8 cellular contexts compared by ENCODE assay signal in genomic region chr4:87423313-87424031, GRCh38. TPM values are rescaled to one million over a fixed set of nuclear protein-coding genes. Genes with fewer than 3 reads are reported as not detected.
A peak's percentile ranks its signal among the peaks of the same experiment; 100 is the strongest.
DNase-seq lines count a peak whose midpoint lies in the region; ATAC-seq and TF ChIP-seq lines count a peak whose summit lies in the region.

No MANE protein-coding gene starts in this region.

- no peaks in the 10 kb centered on the region for H3K9me3 Mint-ChIP-seq in activated naive CD4-positive, alpha-beta T cell treated with anti-CD3 and anti-CD28 coated beads, Interleukin-2, amount 50 U/mL, for 24 hours
- H3K9me3 Mint-ChIP-seq in natural killer cell treated with Interleukin-12 subunit alpha and Interleukin-12 subunit beta and Interleukin-15 and Interleukin-18, amount 100 ng/mL, for 72 hours = no peaks in the 10 kb centered on the region

- no peak for DNase-seq in activated naive CD4-positive, alpha-beta T cell (lab: John Stamatoyannopoulos, UW)
- peak; percentile 87 for DNase-seq in NCI-H69 (lab: John Stamatoyannopoulos, UW)
- no peak for DNase-seq in dorsolateral prefrontal cortex
- DNase-seq in natural killer cell treated with Interleukin-12 subunit alpha and Interleukin-12 subunit beta and Interleukin-15 and Interleukin-18, amount 100 ng/mL, for 72 hours (ENCODE audit: low spot score) = no peak
- DNase-seq in T1000 (lab: John Stamatoyannopoulos, UW) = no peak

- H3K27me3 Mint-ChIP-seq in activated naive CD4-positive, alpha-beta T cell treated with anti-CD3 and anti-CD28 coated beads, Interleukin-2, amount 50 U/mL, for 24 hours = no peaks in the 10 kb centered on the region
- no peaks in the 10 kb centered on the region for H3K27me3 Mint-ChIP-seq in natural killer cell treated with Interleukin-12 subunit alpha and Interleukin-12 subunit beta and Interleukin-15 and Interleukin-18, amount 100 ng/mL, for 72 hours

- peak overlapping the region in 25 of 59 donors; percentile 11 to 98 (median 92) for H3K27ac ChIP-seq in dorsolateral prefrontal cortex

- TF ChIP-seq CTCF in dorsolateral prefrontal cortex (IDR thresholded peaks at IDR 0.05 in 54 of 56, conservative IDR thresholded peaks at IDR 0.05 in 2 of 56; ENCODE audit: low read depth in 1 of 56, partially characterized antibody in 56 of 56) = peak in 5 of 56 donors; percentile 7 to 21 (median 13)

- no peaks in the 10 kb centered on the region for H3K36me3 Mint-ChIP-seq in activated naive CD4-positive, alpha-beta T cell treated with anti-CD3 and anti-CD28 coated beads, Interleukin-2, amount 50 U/mL, for 24 hours
- no peaks in the 10 kb centered on the region for H3K36me3 Mint-ChIP-seq in natural killer cell treated with Interleukin-12 subunit alpha and Interleukin-12 subunit beta and Interleukin-15 and Interleukin-18, amount 100 ng/mL, for 72 hours

- H3K27ac Mint-ChIP-seq in activated naive CD4-positive, alpha-beta T cell treated with anti-CD3 and anti-CD28 coated beads, Interleukin-2, amount 50 U/mL, for 24 hours = peak overlapping the region; percentile 100
- peak overlapping the region; percentile 93 to 95 for H3K27ac Mint-ChIP-seq in natural killer cell treated with Interleukin-12 subunit alpha and Interleukin-12 subunit beta and Interleukin-15 and Interleukin-18, amount 100 ng/mL, for 72 hours

- no peaks in the 10 kb centered on the region for H3K27me3 ChIP-seq in dorsolateral prefrontal cortex

- H3K4me1 Mint-ChIP-seq in activated naive CD4-positive, alpha-beta T cell treated with anti-CD3 and anti-CD28 coated beads, Interleukin-2, amount 50 U/mL, for 24 hours = peaks cover 58% of the 10 kb centered on the region
- H3K4me1 Mint-ChIP-seq in natural killer cell treated with Interleukin-12 subunit alpha and Interleukin-12 subunit beta and Interleukin-15 and Interleukin-18, amount 100 ng/mL, for 72 hours (ENCODE audit: low read depth in 2 of 2) = peaks cover 20 to 25% of the 10 kb centered on the region in 2 donors

- ATAC-seq in natural killer cell treated with Interleukin-12 subunit alpha and Interleukin-12 subunit beta and Interleukin-15 and Interleukin-18, amount 100 ng/mL, for 72 hours = no peak
- ATAC-seq in HG02938 (IDR thresholded peaks at IDR 0.05; ENCODE audit: unreplicated experiment) (no peak), HG02852 (IDR thresholded peaks at IDR 0.05; ENCODE audit: unreplicated experiment) (no peak)

- H3K4me3 Mint-ChIP-seq in activated naive CD4-positive, alpha-beta T cell treated with anti-CD3 and anti-CD28 coated beads, Interleukin-2, amount 50 U/mL, for 24 hours = peak overlapping the region; percentile 97
- H3K4me3 Mint-ChIP-seq in natural killer cell treated with Interleukin-12 subunit alpha and Interleukin-12 subunit beta and Interleukin-15 and Interleukin-18, amount 100 ng/mL, for 72 hours = peak overlapping the region; percentile 94

- peak overlapping the region; percentile 58 to 99 (median 89) for H3K4me3 ChIP-seq in dorsolateral prefrontal cortex

- intact Hi-C loops in dorsolateral prefrontal cortex (cut with DNase I) = no loop called here

RNA-seq across cellular contexts. Expression of gene NUDT9, which starts 1.1 kb away (rescaled TPM):
- 10 to 100 TPM; 21.4 to 53.9 (median 34.4) TPM for total RNA-seq in dorsolateral prefrontal cortex
- 10 to 100 TPM; 14.6 to 18.2 TPM for total RNA-seq in natural killer cell treated with Interleukin-12 subunit alpha and Interleukin-12 subunit beta and Interleukin-15 and Interleukin-18, amount 100 ng/mL, for 72 hours

RNA-seq across cellular contexts. Expression of gene HSD17B11, which starts 32.5 kb away (rescaled TPM):
- total RNA-seq in dorsolateral prefrontal cortex = 10 to 100 TPM; 16.0 to 50.7 (median 26.3) TPM
- 10 to 100 TPM; 11.2 to 18.3 TPM for total RNA-seq in natural killer cell treated with Interleukin-12 subunit alpha and Interleukin-12 subunit beta and Interleukin-15 and Interleukin-18, amount 100 ng/mL, for 72 hours
